In the genomic region with DNA sequence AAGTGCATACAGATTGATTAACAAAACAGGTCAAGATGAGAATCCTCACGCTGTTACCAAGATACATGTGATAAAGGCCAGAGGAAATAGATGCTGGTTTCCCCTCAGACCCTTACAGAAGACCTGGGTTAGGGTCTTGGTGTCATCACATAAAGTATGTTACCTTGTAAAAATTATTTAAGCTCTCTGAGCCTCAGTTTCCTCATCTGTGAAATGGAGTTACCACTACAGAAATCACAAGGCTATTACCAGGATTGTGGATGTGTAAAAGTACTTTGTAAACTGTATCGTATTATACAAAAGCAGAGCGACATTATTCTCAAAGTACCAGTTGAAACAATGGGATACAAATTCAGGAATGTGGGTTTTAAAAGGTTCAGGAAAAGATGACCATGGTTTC, we compare ENCODE assay signal across 15 cellular contexts. TPM values are rescaled to one million over a fixed set of nuclear protein-coding genes. Genes with fewer than 3 reads are reported as not detected.
DNase-seq lines count a peak whose midpoint lies in the region; ATAC-seq and TF ChIP-seq lines count a peak whose summit lies in the region.
"Had no signal": no experiment of that assay in that cellular context is flagged by ENCODE, and none has a peak within 500 bp of the region (broad histone marks: within the 10 kb centered on the region; RNA-seq: fewer than 3 reads in every experiment).

No MANE protein-coding gene starts in this region.

- H2AFZ ChIP-seq in IMR-90 (replicated peaks; ENCODE audit: low read length, poor library complexity) = no peak overlapping the region
- no peak overlapping the region for H2AFZ ChIP-seq in neuronal stem cell (ENCODE audit: low read length)

- H4K5ac ChIP-seq in IMR-90 (ENCODE audit: low read depth, low read length) = no peak overlapping the region

- H3K56ac ChIP-seq in IMR-90 (ENCODE audit: extremely low read depth, insufficient read depth, low read length) = no peak overlapping the region

- H2AK9ac ChIP-seq in IMR-90 (replicated peaks; ENCODE audit: low read depth, low read length, poor library complexity) = no peak overlapping the region

- TF ChIP-seq POLR2A in IMR-90 (IDR thresholded peaks at IDR 0.05; ENCODE audit: low read depth, low read length) (no peak), sigmoid colon (IDR thresholded peaks at IDR 0.05) (no peak), breast epithelium (IDR thresholded peaks at IDR 0.05) (no peak)

- H3K4me1 Mint-ChIP-seq in HFFc6 (ENCODE audit: low read depth) = peaks cover 49% of the 10 kb centered on the region
- H3K4me1 Mint-ChIP-seq in immature natural killer cell = no peaks in the 10 kb centered on the region
- H3K4me1 Mint-ChIP-seq: CD4-positive, alpha-beta memory T cell had no signal

- H3K4me2 ChIP-seq in IMR-90 (ENCODE audit: low read depth, low read length) (no peak overlapping the region), neuronal stem cell (ENCODE audit: insufficient read depth, low read length, poor library complexity, severe bottlenecking) (no peak overlapping the region)

- H3K27me3 Mint-ChIP-seq in HFFc6 (ENCODE audit: insufficient read depth) = peaks cover 2% of the 10 kb centered on the region
- peaks cover 9 to 25% (median 10%) of the 10 kb centered on the region in 3 donors for H3K27me3 Mint-ChIP-seq in immature natural killer cell (ENCODE audit: low read depth in 3 of 3)

- no peak overlapping the region for H3K18ac ChIP-seq in IMR-90 (ENCODE audit: low read depth, low read length)
- H3K18ac ChIP-seq in neuronal stem cell (ENCODE audit: low read length) = no peak overlapping the region

- H3K79me1 ChIP-seq in IMR-90 (ENCODE audit: low read depth in 1 of 2, low read length in 2 of 2) (peaks cover 37 to 71% of the 10 kb centered on the region in 2 experiments), neuronal stem cell (ENCODE audit: low read depth, low read length) (no peaks in the 10 kb centered on the region)

- no peak for TF ChIP-seq CTCF in HFFc6 (IDR thresholded peaks at IDR 0.05)
- TF ChIP-seq CTCF in IMR-90 (conservative IDR thresholded peaks at IDR 0.05; ENCODE audit: low read depth, low read length) = no peak
- TF ChIP-seq CTCF in sigmoid colon (IDR thresholded peaks at IDR 0.05) = no peak
- no peak for TF ChIP-seq CTCF in breast epithelium (IDR thresholded peaks at IDR 0.05)

- H2BK120ac ChIP-seq in IMR-90 (ENCODE audit: low read depth, low read length) (no peak overlapping the region), neuronal stem cell (ENCODE audit: low read depth, low read length) (no peak overlapping the region)

- H3K27ac Mint-ChIP-seq in HFFc6 = 0 out of 2 replicates have a peak overlapping the region, but pooled peaks have one; percentile 62
- no peak overlapping the region for H3K27ac Mint-ChIP-seq in immature natural killer cell

- H3K4ac ChIP-seq in IMR-90 (ENCODE audit: low read depth, low read length) (no peak overlapping the region), neuronal stem cell (ENCODE audit: low read length) (no peak overlapping the region)

- H3K27ac ChIP-seq in IMR-90 (ENCODE audit: insufficient read depth, low read length) = no peak overlapping the region
- peak overlapping the region in 3 of 4 donors; percentile 13 to 99 (median 70) for H3K27ac ChIP-seq in sigmoid colon
- no peak overlapping the region for H3K27ac ChIP-seq in neuronal stem cell (replicated peaks; ENCODE audit: low read length)
- H3K27ac ChIP-seq in breast epithelium = no peak overlapping the region

- H2AK5ac ChIP-seq in IMR-90 (ENCODE audit: low read depth, low read length) = no peak overlapping the region
- no peak overlapping the region for H2AK5ac ChIP-seq in neuronal stem cell (ENCODE audit: low read depth, low read length)

- TF ChIP-seq EP300 in sigmoid colon (IDR thresholded peaks at IDR 0.05) = no peak

- POLR2A ChIA-PET in IMR-90 (lab: Charles Lee; ENCODE audit: unreplicated experiment) = no interaction called here

- dilution Hi-C loops in IMR-90 (cut with HindIII; ENCODE audit: low sequenced_read_pairs, unreplicated experiment) = no loop called here

- BruUV-seq in IMR-90 (replicated peaks; lab: Mats Ljungman, UMichigan) = no TSS peak

- H3K36me3 ChIP-seq in IMR-90 (ENCODE audit: control insufficient read depth, insufficient read depth, low read length) (peaks cover 13% of the 10 kb centered on the region), sigmoid colon (peaks cover 0 to 8% (median 0%) of the 10 kb centered on the region in 4 donors), neuronal stem cell (replicated peaks in 1 of 2; ENCODE audit: control insufficient read depth in 2 of 2, insufficient read depth in 2 of 2, low read length in 2 of 2) (peaks cover 2 to 10% of the 10 kb centered on the region in 2 donors), breast epithelium (no peaks in the 10 kb centered on the region)

- peaks cover 1% of the 10 kb centered on the region; the same call in 1 of the 2 replicates for H3K9me3 Mint-ChIP-seq in HFFc6
- no peaks in the 10 kb centered on the region for H3K9me3 Mint-ChIP-seq in immature natural killer cell
- H3K9me3 Mint-ChIP-seq: CD4-positive, alpha-beta memory T cell had no signal

- in situ Hi-C loops in IMR-90 (cut with MboI; ENCODE audit: low sequenced_read_pairs) = no loop called here

- intact Hi-C loops in IMR-90 (cut with micrococcal nuclease) (no loop called here), sigmoid colon (cut with DNase I) (no loop called here), breast epithelium (cut with DNase I; ENCODE audit: low total_unique reads) (no loop called here)

- H3K36me3 Mint-ChIP-seq in HFFc6 (ENCODE audit: low read depth) (peaks cover 38% of the 10 kb centered on the region), immature natural killer cell (no peaks in the 10 kb centered on the region)
- H3K36me3 Mint-ChIP-seq: CD4-positive, alpha-beta memory T cell had no signal

- H4K20me1 ChIP-seq in IMR-90 (ENCODE audit: insufficient read depth, low read length) = peaks cover 76% of the 10 kb centered on the region

- peaks cover 24% of the 10 kb centered on the region for H3K4me1 ChIP-seq in IMR-90 (ENCODE audit: control insufficient read depth, insufficient read depth, low read length)
- peaks cover 0 to 70% (median 55%) of the 10 kb centered on the region in 4 donors for H3K4me1 ChIP-seq in sigmoid colon
- peaks cover 2 to 3% of the 10 kb centered on the region in 2 donors for H3K4me1 ChIP-seq in neuronal stem cell (ENCODE audit: control insufficient read depth in 2 of 2, insufficient read depth in 1 of 2, low read depth in 1 of 2, low read length in 2 of 2)
- H3K4me1 ChIP-seq in breast epithelium = no peaks in the 10 kb centered on the region

- H3K9me3 ChIP-seq in IMR-90 (ENCODE audit: control insufficient read depth, insufficient read depth, low read length) (no peaks in the 10 kb centered on the region), sigmoid colon (no peaks in the 10 kb centered on the region), neuronal stem cell (replicated peaks in 1 of 2; ENCODE audit: control insufficient read depth in 2 of 2, insufficient read depth in 1 of 2, low read depth in 1 of 2, low read length in 2 of 2) (peaks cover 0 to 5% of the 10 kb centered on the region in 2 donors), breast epithelium (no peaks in the 10 kb centered on the region)
- H3K9me3 ChIP-seq: HAP-1 had no signal

- no peak overlapping the region for H2BK12ac ChIP-seq in neuronal stem cell (ENCODE audit: low read length)

- DNase-seq in HFFc6 (no peak), IMR-90 (no peak), sigmoid colon (no peak), immature natural killer cell (no peak), neuronal stem cell (ENCODE audit: low spot score) (no peak), breast epithelium (ENCODE audit: low spot score in 2 of 2) (no peak)
- DNase-seq: C1 segment of cervical spinal cord; Calu3; CD4-positive, alpha-beta memory T cell; COR-L47; DMS53; DMS79 treated with DMSO at 0.1 percent for 48 hours; GF-D8; GOT3 had no signal

- H3K9ac ChIP-seq in IMR-90 (ENCODE audit: low read depth, low read length) (no peak overlapping the region), neuronal stem cell (ENCODE audit: low read depth, low read length, poor library complexity) (no peak overlapping the region)

- H4K8ac ChIP-seq in IMR-90 (ENCODE audit: low read depth in 2 of 2, low read length in 2 of 2) (no peak overlapping the region), neuronal stem cell (ENCODE audit: low read depth, low read length) (no peak overlapping the region)

- no peak overlapping the region for H2BK15ac ChIP-seq in IMR-90 (ENCODE audit: low read depth, low read length)
- no peak overlapping the region for H2BK15ac ChIP-seq in neuronal stem cell (ENCODE audit: low read length)

- no peak overlapping the region for H3K4me3 Mint-ChIP-seq in HFFc6
- no peak overlapping the region for H3K4me3 Mint-ChIP-seq in immature natural killer cell
- H3K4me3 Mint-ChIP-seq: CD4-positive, alpha-beta memory T cell had no signal

- H2BK5ac ChIP-seq in IMR-90 (ENCODE audit: low read depth, low read length, poor library complexity, severe bottlenecking) (no peak overlapping the region), neuronal stem cell (ENCODE audit: low read length) (no peak overlapping the region)

- peaks cover 30% of the 10 kb centered on the region for H3K9me1 ChIP-seq in IMR-90 (ENCODE audit: insufficient read depth, low read length)

- TF ChIP-seq RAD21 in IMR-90 (IDR thresholded peaks at IDR 0.05; ENCODE audit: low read length) = no peak

- ATAC-seq in IMR-90 (ENCODE audit: low read depth) = no peak

- H3K4me3 ChIP-seq in IMR-90 (ENCODE audit: insufficient read depth, low read depth, low read length) (no peak overlapping the region), sigmoid colon (no peak overlapping the region), neuronal stem cell (ENCODE audit: low read length in 2 of 2) (no peak overlapping the region), breast epithelium (no peak overlapping the region)
- H3K4me3 ChIP-seq: HAP-1 had no signal

- no peaks in the 10 kb centered on the region for H3K27me3 ChIP-seq in IMR-90 (ENCODE audit: control insufficient read depth, insufficient read depth, low read length)
- H3K27me3 ChIP-seq in sigmoid colon = no peaks in the 10 kb centered on the region
- H3K27me3 ChIP-seq in neuronal stem cell (ENCODE audit: control insufficient read depth in 3 of 3, insufficient read depth in 3 of 3, low read depth in 1 of 3, low read length in 3 of 3) = no peaks in the 10 kb centered on the region
- no peaks in the 10 kb centered on the region for H3K27me3 ChIP-seq in breast epithelium

- peak overlapping the region; percentile 12; the same call in 1 of the 2 replicates for H3K23ac ChIP-seq in IMR-90 (ENCODE audit: low read depth, low read length)
- no peak overlapping the region for H3K23ac ChIP-seq in neuronal stem cell (ENCODE audit: low read depth, low read length, poor library complexity)

- H3K14ac ChIP-seq in IMR-90 (replicated peaks; ENCODE audit: low read depth, low read length) (no peak overlapping the region), neuronal stem cell (ENCODE audit: low read length) (no peak overlapping the region)

- CTCF ChIA-PET in IMR-90 (lab: Yijun Ruan, JAX) = interaction anchor here (1.0 kb wide), 1 partner anchor 11 kb away, joined by 3 read pairs; no protein-coding TSS in a partner anchor

- WGBS in IMR-90 (ENCODE audit: extremely low coverage in 2 of 2, insufficient read length in 1 of 2), 2 experiments = 100% methylated on average over 2 of the region's 3 CpGs; no CpG with 5 or more reads in 1 of the 2 experiments
- WGBS in sigmoid colon, 2 donors = 96 to 99% methylated on average over 3 of the region's 3 CpGs
- WGBS in neuronal stem cell (ENCODE audit: extremely low coverage in 2 of 2, insufficient read length in 2 of 2, insufficient replicate concordance in 1 of 2), 2 donors = no CpG with 5 or more reads among the region's 3 CpGs

- H4K91ac ChIP-seq in IMR-90 (ENCODE audit: insufficient read depth, low read depth, low read length) (no peak overlapping the region), neuronal stem cell (ENCODE audit: low read depth, low read length, poor library complexity) (no peak overlapping the region)

- H2BK20ac ChIP-seq in IMR-90 (ENCODE audit: low read depth, low read length) = no peak overlapping the region

RNA-seq across cellular contexts. Expression of a gene that starts 14.0 kb away (rescaled TPM):
- 10 to 100 TPM; 33.8 to 53.7 (median 41.0) TPM for total RNA-seq in HFFc6 (2021; fragmentation: NEBNext Ultra II Directional; extraction: Animal tissue kit (Norgen Biotek cat#: 25700))
- total RNA-seq in IMR-90 (2012; rRNA removed) (36.7 and 38.2 TPM in 2 replicates), sigmoid colon (100 to 1,000 TPM in 2 of 4 donors, 10 to 100 TPM in 2; 79.8 to 135 (median 105) TPM), breast epithelium (10 to 100 TPM; 28.5 to 44.6 (median 36.2) TPM)
- polyA plus RNA-seq in IMR-90 (2012; rRNA removed) (20.0 and 22.9 TPM in 2 replicates), sigmoid colon (1 to 10 TPM; 4.2 to 7.8 (median 5.9) TPM), immature natural killer cell (not detected)
- polyA plus RNA-seq in IMR-90 (2012; cell fraction: cytosol; rRNA removed) = 9.1 and 12.2 TPM in 2 replicates
- polyA plus RNA-seq in IMR-90 (2012; cell fraction: nucleus; rRNA removed; ENCODE audit: low replicate concordance) = 27.3 and 38.9 TPM in 2 replicates
- polyA plus RNA-seq in neuronal stem cell (2013, experiment 1 of 2) = 5.1 TPM
- polyA plus RNA-seq in neuronal stem cell (2013, experiment 2 of 2) = 6.0 TPM

Comparison
In these comparisons a context has a peak if more than half of its experiments do, and no peak if none do; other contexts are left out.
1. H3K27ac ChIP-seq: peak in sigmoid colon (3 of 4); none in IMR-90 (single experiment), neuronal stem cell (single experiment) and breast epithelium (0 of 2).